8 cellular contexts compared by ENCODE assay signal in the genomic region with DNA sequence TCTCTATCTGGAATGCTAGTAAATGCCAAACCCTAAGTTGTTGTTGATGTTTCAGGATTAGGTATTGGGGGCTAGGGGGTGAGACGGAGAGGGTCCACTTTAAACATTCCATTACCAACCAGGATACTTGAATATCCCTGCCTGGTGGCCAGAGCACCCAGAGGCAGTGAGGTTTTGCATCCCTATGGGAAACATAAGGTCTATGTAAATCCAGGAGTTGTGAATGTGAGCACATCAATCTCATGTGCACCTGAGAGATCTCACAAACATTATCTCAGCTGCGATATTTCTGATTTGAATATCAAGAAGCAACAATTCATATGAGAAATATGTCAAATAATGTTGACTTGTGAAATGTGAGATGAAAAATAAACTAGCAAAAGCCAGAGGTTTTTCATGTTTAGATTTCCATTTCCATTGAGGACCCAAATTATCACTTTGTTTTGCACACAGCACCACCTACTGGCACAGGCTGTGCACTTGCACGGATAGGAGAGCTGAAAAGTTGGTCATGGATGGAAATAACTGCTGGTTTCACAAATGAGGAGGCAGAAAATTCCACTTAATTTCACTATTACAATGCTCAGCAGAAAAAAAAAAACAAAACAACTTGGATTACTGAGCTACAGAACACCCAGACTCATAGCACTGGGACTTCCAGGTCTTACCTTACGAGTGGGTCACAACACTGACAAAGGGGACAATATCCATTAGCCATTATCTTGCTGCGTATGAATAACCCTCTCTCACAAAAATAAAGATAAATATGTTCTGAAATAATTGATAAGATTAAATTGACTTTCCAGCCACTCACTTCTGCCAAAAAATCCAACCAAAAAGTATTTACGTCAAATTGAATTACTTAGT.
DNase-seq lines count a peak whose midpoint lies in the region; ATAC-seq and TF ChIP-seq lines count a peak whose summit lies in the region.

No MANE protein-coding gene starts in this region.

- H3K4me3 Mint-ChIP-seq in neural crest cell = no peak overlapping the region

- no peaks in the 10 kb centered on the region for H3F3A ChIP-seq in DOHH2 (ENCODE audit: control insufficient read depth, insufficient read depth)

- H3K27me3 ChIP-seq in DOHH2 (ENCODE audit: control insufficient read depth, low read length) = no peaks in the 10 kb centered on the region

- no peak overlapping the region for H3K4me3 ChIP-seq in DOHH2 (ENCODE audit: low read length)
- H3K4me3 ChIP-seq in HEK293 (ENCODE audit: low read depth, low read length) = no peak overlapping the region
- no peak overlapping the region for H3K4me3 ChIP-seq in fibroblast of pulmonary artery (replicated peaks; ENCODE audit: low read depth, low read length)

- 0 out of 2 replicates have a peak overlapping the region, but pooled peaks have one; percentile 2 for H3K4me2 ChIP-seq in DOHH2 (ENCODE audit: low read length)

- POLR2A ChIA-PET in HEK293 (lab: Yijun Ruan, JAX) = interaction anchor here (0.6 to 0.9 kb wide), 2 partner anchors 384 to 749 kb away, joined by 3 to 4 read pairs; no protein-coding TSS in a partner anchor

- H3K36me3 Mint-ChIP-seq in neural crest cell (ENCODE audit: low read depth) = no peaks in the 10 kb centered on the region

- peak; percentile 82 for DNase-seq in NCI-H460 (ENCODE audit: extremely low read depth, low read depth)
- DNase-seq in activated CD8-positive, alpha-beta memory T cell treated with anti-CD3 and anti-CD28 coated beads, Interleukin-2, amount 50 U/mL, for 4 hours = peak; percentile 29
- DNase-seq in fibroblast of pulmonary artery (ENCODE audit: low read depth) = peak; percentile 87
- DNase-seq in neural crest cell (ENCODE audit: low read depth, low spot score) = peak; percentile 79

- H3K79me2 ChIP-seq in DOHH2 (ENCODE audit: control insufficient read depth, low read length) = no peaks in the 10 kb centered on the region

- no peaks in the 10 kb centered on the region for H3K36me3 ChIP-seq in DOHH2 (ENCODE audit: control insufficient read depth, low read length)
- no peaks in the 10 kb centered on the region for H3K36me3 ChIP-seq in HEK293 (ENCODE audit: control insufficient read depth in 2 of 2, insufficient read depth in 1 of 2, low read length in 2 of 2)

- peaks cover 5% of the 10 kb centered on the region for H3K4me1 Mint-ChIP-seq in neural crest cell

- H3K4me1 ChIP-seq in DOHH2 (ENCODE audit: control insufficient read depth, low read length) = peaks cover 22% of the 10 kb centered on the region
- H3K4me1 ChIP-seq in HEK293 (ENCODE audit: control insufficient read depth, insufficient read depth, low read length) = no peaks in the 10 kb centered on the region

- H3K27ac Mint-ChIP-seq in neural crest cell (ENCODE audit: unreplicated experiment) = no peak overlapping the region

- TF ChIP-seq CTCF in DOHH2 (IDR thresholded peaks at IDR 0.05; ENCODE audit: low read depth, low read length, poor library complexity, severe bottlenecking) (peak; percentile 100), HEK293 (tag by site-specific recombination; IDR thresholded peaks at IDR 0.05) (peak; percentile 61; the same call in 1 of the 2 replicates), fibroblast of pulmonary artery (IDR thresholded peaks at IDR 0.05; ENCODE audit: low read length, missing control alignments) (no peak), neural crest cell (conservative IDR thresholded peaks at IDR 0.05) (peak; percentile 99)

- H3K9me2 ChIP-seq in DOHH2 (replicated peaks; ENCODE audit: control insufficient read depth, low read length) = no peaks in the 10 kb centered on the region

- no peaks in the 10 kb centered on the region for H4K20me1 ChIP-seq in DOHH2 (ENCODE audit: control insufficient read depth, insufficient read depth, low read depth, low read length)

- CTCF ChIA-PET in HEK293 (lab: Yijun Ruan, JAX) = interaction anchor here (0.6 to 2.1 kb wide), 30 partner anchors 10 to 633 kb away, joined by 3 to 38 read pairs (median 4); a partner anchor contains a TSS

- no peaks in the 10 kb centered on the region for H3K9me3 Mint-ChIP-seq in neural crest cell

- H3K27ac ChIP-seq in DOHH2 (ENCODE audit: low read depth, low read length) (no peak overlapping the region), HEK293 (ENCODE audit: extremely low read depth, low read depth, low read length) (no peak overlapping the region)

- no peaks in the 10 kb centered on the region for H3K27me3 Mint-ChIP-seq in neural crest cell (ENCODE audit: low read depth)

- ATAC-seq in GM18520 (IDR thresholded peaks at IDR 0.05; ENCODE audit: unreplicated experiment) (no peak), HG02885 (IDR thresholded peaks at IDR 0.05; ENCODE audit: poor library complexity, unreplicated experiment) (no peak)

- no peaks in the 10 kb centered on the region for H3K9me3 ChIP-seq in DOHH2 (ENCODE audit: control insufficient read depth, insufficient read depth, low read length)
- H3K9me3 ChIP-seq in HEK293 (ENCODE audit: control insufficient read depth, insufficient read depth, low read depth, low read length) = no peaks in the 10 kb centered on the region

TF ChIP-seq in HEK293, 187 proteins besides CTCF, POLR2A, EP300 and RAD21:
- TF ChIP-seq ZNF654 (tag by site-specific recombination; IDR thresholded peaks at IDR 0.05; ENCODE audit: low read depth) = peak; percentile 91
- TF ChIP-seq, protein P1, sequence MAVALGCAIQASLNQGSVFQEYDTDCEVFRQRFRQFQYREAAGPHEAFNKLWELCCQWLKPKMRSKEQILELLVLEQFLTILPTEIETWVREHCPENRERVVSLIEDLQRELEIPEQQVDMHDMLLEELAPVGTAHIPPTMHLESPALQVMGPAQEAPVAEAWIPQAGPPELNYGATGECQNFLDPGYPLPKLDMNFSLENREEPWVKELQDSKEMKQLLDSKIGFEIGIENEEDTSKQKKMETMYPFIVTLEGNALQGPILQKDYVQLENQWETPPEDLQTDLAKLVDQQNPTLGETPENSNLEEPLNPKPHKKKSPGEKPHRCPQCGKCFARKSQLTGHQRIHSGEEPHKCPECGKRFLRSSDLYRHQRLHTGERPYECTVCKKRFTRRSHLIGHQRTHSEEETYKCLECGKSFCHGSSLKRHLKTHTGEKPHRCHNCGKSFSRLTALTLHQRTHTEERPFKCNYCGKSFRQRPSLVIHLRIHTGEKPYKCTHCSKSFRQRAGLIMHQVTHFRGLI (tag by site-specific recombination; IDR thresholded peaks at IDR 0.05) = no peak

Comparison
In these comparisons a context has a peak if more than half of its experiments do, and no peak if none do; other contexts are left out.
1. DNase-seq: peak in every context shown above with its lines; median percentile 87 in fibroblast of pulmonary artery; 82 in NCI-H460; 79 in neural crest cell; 29 in activated CD8-positive, alpha-beta memory T cell treated with anti-CD3 and anti-CD28 coated beads, Interleukin-2, amount 50 U/mL, for 4 hours.